Comparison of ENCODE assay signal across 18 cellular contexts in the genomic region with DNA sequence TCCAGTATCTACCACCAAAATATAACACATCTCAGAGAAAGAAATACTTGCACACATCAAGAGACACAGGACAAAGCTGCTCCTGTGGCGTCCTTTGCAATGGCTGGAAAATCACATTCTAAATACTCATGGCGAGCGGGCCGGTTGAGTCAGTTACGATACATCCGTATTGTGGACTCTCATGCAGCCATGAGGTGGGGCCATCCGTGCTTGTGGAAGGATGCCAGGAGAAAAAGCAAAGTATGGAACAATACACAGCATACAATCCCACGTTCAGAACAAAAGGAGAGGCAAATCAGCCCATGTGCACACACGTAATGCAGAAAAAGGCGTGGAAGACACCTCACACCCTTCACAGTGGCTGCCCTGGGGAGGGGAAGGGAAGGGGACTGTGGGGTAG. TPM values are rescaled to one million over a fixed set of nuclear protein-coding genes. Genes with fewer than 3 reads are reported as not detected.
DNase-seq lines count a peak whose midpoint lies in the region; TF ChIP-seq lines count a peak whose summit lies in the region.
"Had no signal": no experiment of that assay in that cellular context is flagged by ENCODE, and none has a peak within 500 bp of the region (broad histone marks: within the 10 kb centered on the region; RNA-seq: fewer than 3 reads in every experiment).

No MANE protein-coding gene starts in this region.

- H3K36me3 Mint-ChIP-seq in endothelial cell (ENCODE audit: low read depth, unreplicated experiment) = peaks cover 17% of the 10 kb centered on the region
- peaks cover 68% of the 10 kb centered on the region for H3K36me3 Mint-ChIP-seq in activated T-cell treated with anti-CD3 and anti-CD28 coated beads, Interleukin-2, amount 50 U/mL, for 24 hours (ENCODE audit: low read depth)
- peaks cover 21% of the 10 kb centered on the region for H3K36me3 Mint-ChIP-seq in activated naive CD4-positive, alpha-beta T cell treated with anti-CD3 and anti-CD28 coated beads for 36 hours (ENCODE audit: low read depth)

- 68% methylated on average over 10 of the region's 10 CpGs for WGBS in SK-N-SH (ENCODE audit: low lambda C conversion rate)

- no peak overlapping the region for H3K9ac ChIP-seq in SK-N-SH
- H3K9ac ChIP-seq: BLaER1 had no signal

- peak overlapping the region; percentile 2 for H3K4me3 Mint-ChIP-seq in endothelial cell (ENCODE audit: unreplicated experiment)
- no peak overlapping the region for H3K4me3 Mint-ChIP-seq in activated T-cell treated with anti-CD3 and anti-CD28 coated beads, Interleukin-2, amount 50 U/mL, for 24 hours
- no peak overlapping the region for H3K4me3 Mint-ChIP-seq in activated naive CD4-positive, alpha-beta T cell treated with anti-CD3 and anti-CD28 coated beads for 36 hours
- H3K4me3 Mint-ChIP-seq: CD8-positive, alpha-beta T cell had no signal

- H3K79me2 ChIP-seq in SK-N-SH (ENCODE audit: insufficient read depth) = no peaks in the 10 kb centered on the region

- CTCF ChIA-PET in SK-N-SH (lab: Yijun Ruan, JAX) = no interaction called here
- CTCF ChIA-PET in activated naive CD4-positive, alpha-beta T cell treated with anti-CD3 and anti-CD28 coated beads for 36 hours (lab: Charles Lee) = no interaction called here

- intact Hi-C loops in activated naive CD4-positive, alpha-beta T cell treated with anti-CD3 and anti-CD28 coated beads for 36 hours (cut with micrococcal nuclease) = no loop called here

- no peak for TF ChIP-seq CTCF in SK-N-SH (IDR thresholded peaks at IDR 0.05)
- TF ChIP-seq CTCF in endothelial cell (IDR thresholded peaks at IDR 0.05; ENCODE audit: unreplicated experiment) = no peak
- TF ChIP-seq CTCF in fibroblast of the aortic adventitia (IDR thresholded peaks at IDR 0.05; ENCODE audit: insufficient read depth, low read length) = no peak

- no peak overlapping the region for H3K27ac Mint-ChIP-seq in endothelial cell (ENCODE audit: unreplicated experiment)
- H3K27ac Mint-ChIP-seq in activated T-cell treated with anti-CD3 and anti-CD28 coated beads, Interleukin-2, amount 50 U/mL, for 24 hours = no peak overlapping the region
- H3K27ac Mint-ChIP-seq in activated naive CD4-positive, alpha-beta T cell treated with anti-CD3 and anti-CD28 coated beads for 36 hours = no peak overlapping the region
- H3K27ac Mint-ChIP-seq: CD8-positive, alpha-beta T cell had no signal

- POLR2A ChIA-PET in SK-N-SH (lab: Yijun Ruan, JAX) = no interaction called here

- no peaks in the 10 kb centered on the region for H3K4me1 Mint-ChIP-seq in endothelial cell (ENCODE audit: unreplicated experiment)
- H3K4me1 Mint-ChIP-seq in activated T-cell treated with anti-CD3 and anti-CD28 coated beads, Interleukin-2, amount 50 U/mL, for 24 hours (ENCODE audit: low read depth) = no peaks in the 10 kb centered on the region
- H3K4me1 Mint-ChIP-seq in activated naive CD4-positive, alpha-beta T cell treated with anti-CD3 and anti-CD28 coated beads for 36 hours (ENCODE audit: low read depth) = no peaks in the 10 kb centered on the region

- peaks cover 11% of the 10 kb centered on the region for H3F3A ChIP-seq in SK-N-SH (replicated peaks; ENCODE audit: insufficient read depth)

- H3K4me1 ChIP-seq in SK-N-SH (ENCODE audit: control insufficient read depth in 1 of 2, insufficient read depth in 2 of 2, low read depth in 1 of 2, low read length in 1 of 2) = peaks cover 0 to 3% of the 10 kb centered on the region in 2 experiments; a peak in 1 of 4 replicates

- no peaks in the 10 kb centered on the region for H3K9me3 Mint-ChIP-seq in endothelial cell (ENCODE audit: unreplicated experiment)
- no peaks in the 10 kb centered on the region for H3K9me3 Mint-ChIP-seq in activated T-cell treated with anti-CD3 and anti-CD28 coated beads, Interleukin-2, amount 50 U/mL, for 24 hours
- no peaks in the 10 kb centered on the region for H3K9me3 Mint-ChIP-seq in activated naive CD4-positive, alpha-beta T cell treated with anti-CD3 and anti-CD28 coated beads for 36 hours
- H3K9me3 Mint-ChIP-seq: CD8-positive, alpha-beta T cell had no signal

- no peak for TF ChIP-seq EP300 in SK-N-SH (IDR thresholded peaks at IDR 0.05; ENCODE audit: borderline replicate concordance in 1 of 2, low read depth in 1 of 2, low read length in 1 of 2)

- TF ChIP-seq RAD21 in SK-N-SH (IDR thresholded peaks at IDR 0.05; ENCODE audit: low read length) = no peak

- DNase-seq in D341Med (ENCODE audit: low spot score) (peak; percentile 16), SK-N-SH (peak; percentile 16), endothelial cell (ENCODE audit: low spot score) (no peak), fibroblast of the aortic adventitia (ENCODE audit: low read depth) (peak; percentile 41), GOT3 (lab: John Stamatoyannopoulos, UW) (no peak), NCI-H2107 treated with DMSO at 0.1 percent for 48 hours (lab: John Stamatoyannopoulos, UW; ENCODE audit: unreplicated experiment) (no peak)
- no peak for DNase-seq in activated T-cell treated with anti-CD3 and anti-CD28 coated beads, Interleukin-2, amount 50 U/mL, for 24 hours
- DNase-seq in activated naive CD4-positive, alpha-beta T cell treated with anti-CD3 and anti-CD28 coated beads for 36 hours = no peak
- DNase-seq: CD8-positive, alpha-beta T cell; DMS79 treated with DMSO at 0.1 percent for 48 hours; MG63; NCI-H1105 treated with DMSO at 0.1 percent for 48 hours; NCI-H1694 treated with DMSO at 0.1 percent for 48 hours; NCI-H345; NCI-H526 treated with DMSO at 0.1 percent for 48 hours; RPMI8226; SIG-M5 had no signal

- H3K36me3 ChIP-seq in SK-N-SH (replicated peaks in 1 of 2; ENCODE audit: control insufficient read depth in 1 of 2, insufficient read depth in 2 of 2, low read length in 1 of 2) = peaks cover 0 to 19% of the 10 kb centered on the region in 2 experiments

- H3K27me3 Mint-ChIP-seq in endothelial cell (ENCODE audit: unreplicated experiment) = peaks cover 10% of the 10 kb centered on the region
- no peaks in the 10 kb centered on the region for H3K27me3 Mint-ChIP-seq in activated T-cell treated with anti-CD3 and anti-CD28 coated beads, Interleukin-2, amount 50 U/mL, for 24 hours
- no peaks in the 10 kb centered on the region for H3K27me3 Mint-ChIP-seq in activated naive CD4-positive, alpha-beta T cell treated with anti-CD3 and anti-CD28 coated beads for 36 hours (ENCODE audit: low read depth)

- H3K9me3 ChIP-seq in SK-N-SH = no peaks in the 10 kb centered on the region
- H3K9me3 ChIP-seq: BLaER1, MG63 had no signal

- H3K27ac ChIP-seq in SK-N-SH (ENCODE audit: low read depth in 2 of 2, low read length in 1 of 2) = no peak overlapping the region
- H3K27ac ChIP-seq: BLaER1 had no signal

- H3K4me3 ChIP-seq in SK-N-SH (ENCODE audit: low read depth in 2 of 2, low read length in 1 of 2) (no peak overlapping the region), fibroblast of the aortic adventitia (ENCODE audit: low read depth, low read length) (no peak overlapping the region)
- H3K4me3 ChIP-seq: BLaER1, MG63 had no signal

- no peaks in the 10 kb centered on the region for H3K9me2 ChIP-seq in SK-N-SH

- H2AFZ ChIP-seq in SK-N-SH (ENCODE audit: low read depth) = no peak overlapping the region

- no peak overlapping the region for H3K4me2 ChIP-seq in SK-N-SH
- H3K4me2 ChIP-seq: BLaER1 had no signal

- H4K20me1 ChIP-seq in SK-N-SH (ENCODE audit: insufficient read depth) = peaks cover 6% of the 10 kb centered on the region; the same call in 1 of the 2 replicates
- H4K20me1 ChIP-seq: BLaER1 had no signal

- H3K27me3 ChIP-seq in SK-N-SH (ENCODE audit: insufficient read depth) = no peaks in the 10 kb centered on the region
- H3K27me3 ChIP-seq: BLaER1, MG63 had no signal

TF ChIP-seq in SK-N-SH, 30 proteins besides CTCF, POLR2A, EP300 and RAD21 (continues in another document):
- TF ChIP-seq ELF1 (IDR thresholded peaks at IDR 0.05) = no peak
- no peak for TF ChIP-seq GATA2 (CRISPR knock-in tag; IDR thresholded peaks at IDR 0.05)
- TF ChIP-seq IRF3 (IDR thresholded peaks at IDR 0.05; ENCODE audit: low read depth, low read length) = no peak
- TF ChIP-seq SIN3A (IDR thresholded peaks at IDR 0.05; ENCODE audit: borderline replicate concordance, low read depth, low read length) = no peak
- TF ChIP-seq EZH2phosphoT487 (IDR thresholded peaks at IDR 0.05; ENCODE audit: borderline replicate concordance, low read depth) = no peak
- TF ChIP-seq YY1 (IDR thresholded peaks at IDR 0.05; ENCODE audit: low read depth) = no peak

RNA-seq across cellular contexts. Expression of gene ATP13A2, which starts 13.1 kb away (rescaled TPM):
- 15.9 and 29.3 TPM in 2 replicates for polyA plus RNA-seq in SK-N-SH (2012; rRNA removed)
- polyA plus RNA-seq in SK-N-SH (2012; cell fraction: cytosol; rRNA removed) = 8.2 and 16.2 TPM in 2 replicates
- 36.8 and 62.9 TPM in 2 replicates for polyA plus RNA-seq in SK-N-SH (2012; cell fraction: nucleus; rRNA removed)
- total RNA-seq in endothelial cell (ENCODE audit: unreplicated experiment) (55.6 TPM), fibroblast of the aortic adventitia (ENCODE audit: low replicate concordance) (6.8 and 18.4 TPM in 2 replicates)
- total RNA-seq in activated naive CD4-positive, alpha-beta T cell treated with anti-CD3 and anti-CD28 coated beads for 36 hours = 10 to 100 TPM; 23.6 to 25.0 TPM

RNA-seq across cellular contexts. Expression of gene MFAP2, which starts 18.2 kb away (rescaled TPM):
- polyA plus RNA-seq in SK-N-SH (2012; rRNA removed) = 132 and 189 TPM in 2 replicates
- 91.7 and 112 TPM in 2 replicates for polyA plus RNA-seq in SK-N-SH (2012; cell fraction: cytosol; rRNA removed)
- polyA plus RNA-seq in SK-N-SH (2012; cell fraction: nucleus; rRNA removed) = 237 and 364 TPM in 2 replicates
- 154 TPM for total RNA-seq in endothelial cell (ENCODE audit: unreplicated experiment)
- 47.7 and 60.3 TPM in 2 replicates for total RNA-seq in fibroblast of the aortic adventitia (ENCODE audit: low replicate concordance)
- total RNA-seq in activated naive CD4-positive, alpha-beta T cell treated with anti-CD3 and anti-CD28 coated beads for 36 hours = not detected
- total RNA-seq: CD8-positive, alpha-beta T cell had no signal

RNA-seq across cellular contexts. Expression of gene SDHB, which starts 55.2 kb away (rescaled TPM):
- polyA plus RNA-seq in SK-N-SH (2012; rRNA removed) = 128 and 139 TPM in 2 replicates
- polyA plus RNA-seq in SK-N-SH (2012; cell fraction: cytosol; rRNA removed) = 141 and 150 TPM in 2 replicates
- polyA plus RNA-seq in SK-N-SH (2012; cell fraction: nucleus; rRNA removed) = 65.8 and 77.3 TPM in 2 replicates
- total RNA-seq in endothelial cell (ENCODE audit: unreplicated experiment) (44.9 TPM), fibroblast of the aortic adventitia (ENCODE audit: low replicate concordance) (48.4 and 106 TPM in 2 replicates)
- 100 to 1,000 TPM; 177 to 179 TPM for total RNA-seq in activated naive CD4-positive, alpha-beta T cell treated with anti-CD3 and anti-CD28 coated beads for 36 hours

Comparison
In these comparisons a context has a peak if more than half of its experiments do, and no peak if none do; other contexts are left out.
1. DNase-seq: peak in D341Med (single experiment), SK-N-SH (single experiment) and fibroblast of the aortic adventitia (single experiment); none in endothelial cell (single experiment), GOT3 (single experiment), activated T-cell treated with anti-CD3 and anti-CD28 coated beads, Interleukin-2, amount 50 U/mL, for 24 hours (single experiment), activated naive CD4-positive, alpha-beta T cell treated with anti-CD3 and anti-CD28 coated beads for 36 hours (single experiment) and NCI-H2107 treated with DMSO at 0.1 percent for 48 hours (single experiment).
2. RNA of gene MFAP2, which starts 18.2 kb away (total RNA-seq): 154 TPM in endothelial cell (single experiment) and 47.7 to 60.3 TPM in fibroblast of the aortic adventitia; not detected in activated naive CD4-positive, alpha-beta T cell treated with anti-CD3 and anti-CD28 coated beads for 36 hours; every median in the first group is over 10 times any median in the second.